Comparison of ENCODE assay signal across 11 cellular contexts in the genomic region with DNA sequence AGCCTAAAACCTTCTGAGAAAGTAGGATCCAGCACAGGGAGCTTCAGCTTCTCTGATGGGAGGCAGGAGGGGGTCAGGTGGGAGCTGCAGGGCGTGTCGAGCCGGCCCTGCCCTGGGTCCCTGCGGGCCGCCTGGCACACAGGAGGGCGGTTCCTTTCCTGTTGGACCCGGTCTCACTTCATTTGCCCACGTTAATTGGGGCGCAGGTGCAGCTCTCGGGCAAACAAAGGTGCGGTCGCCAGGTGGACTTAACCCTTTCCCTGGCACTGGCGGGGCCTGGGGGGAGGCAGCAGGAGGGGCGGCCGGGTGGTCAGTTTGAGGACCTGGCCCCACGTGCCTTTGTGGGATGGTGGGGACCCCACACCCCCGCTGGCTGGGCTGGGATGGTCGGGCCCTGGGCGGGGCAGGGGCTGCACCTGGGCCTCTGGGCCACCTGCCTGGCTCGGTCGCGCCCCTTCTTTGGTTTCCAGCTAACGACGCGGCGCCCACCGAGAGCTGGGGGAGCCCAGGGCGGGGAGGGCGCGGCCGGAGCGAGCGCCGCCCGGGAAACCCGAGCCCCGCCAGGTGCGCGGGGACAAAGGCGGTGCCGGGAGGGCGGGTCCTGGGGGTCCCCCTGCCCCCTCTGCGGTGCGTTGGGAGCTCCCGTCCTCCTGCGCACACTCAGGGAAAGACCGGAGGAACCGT. TPM values are rescaled to one million over a fixed set of nuclear protein-coding genes. Genes with fewer than 3 reads are reported as not detected.
DNase-seq lines count a peak whose midpoint lies in the region; ATAC-seq and TF ChIP-seq lines count a peak whose summit lies in the region.
"Had no signal": no experiment of that assay in that cellular context is flagged by ENCODE, and none has a peak within 500 bp of the region (broad histone marks: within the 10 kb centered on the region; RNA-seq: fewer than 3 reads in every experiment).

No MANE protein-coding gene starts in this region.

- in situ Hi-C loops in ACHN (cut with HindIII; ENCODE audit: low pct_ligation_motif_present, low pct_unique_long_range_greater_than_20kb, low sequenced_read_pairs), result no loop called here

- no peak for DNase-seq in CD4-positive, CD25-positive, alpha-beta regulatory T cell
- DNase-seq in HCT116 (ENCODE audit: low read depth, low spot score) (no peak), NCI-H526 (lab: John Stamatoyannopoulos, UW) (peak; percentile 94 to 98), iPS DF 6.9 (ENCODE audit: low read depth, low spot score) (no peak), HEK293T (ENCODE audit: extremely low spot score) (no peak), ACHN (no peak), COLO829 (ENCODE audit: low spot score) (no peak)

- CTCF ChIA-PET in HCT116 (lab: Charles Lee), result no interaction called here
- CTCF ChIA-PET in HEK293T (lab: Yijun Ruan, JAX), result interaction anchor here (0.6 kb wide), 1 partner anchor 9 kb away, joined by 3 read pairs; no protein-coding TSS in a partner anchor

- TF ChIP-seq RAD21 in HCT116 (IDR thresholded peaks at IDR 0.05; ENCODE audit: low read depth), result no peak

- H3K27ac Mint-ChIP-seq in CD4-positive, CD25-positive, alpha-beta regulatory T cell, result peak overlapping the region in 1 of 3 donors; percentile 94

- H3K9me3 ChIP-seq in CD4-positive, CD25-positive, alpha-beta regulatory T cell (ENCODE audit: control insufficient read depth in 2 of 2, low read length in 2 of 2), result no peaks in the 10 kb centered on the region
- no peaks in the 10 kb centered on the region for H3K9me3 ChIP-seq in HCT116 (ENCODE audit: control insufficient read depth in 1 of 2, insufficient read depth in 1 of 2, low read depth in 1 of 2, low read length in 2 of 2)
- H3K9me3 ChIP-seq in iPS DF 6.9 (ENCODE audit: control insufficient read depth, insufficient read depth, low read length), result no peaks in the 10 kb centered on the region
- H3K9me3 ChIP-seq: heart left ventricle had no signal

- H3K36me3 Mint-ChIP-seq in CD4-positive, CD25-positive, alpha-beta regulatory T cell, result no peaks in the 10 kb centered on the region
- H3K36me3 Mint-ChIP-seq: activated naive CD4-positive, alpha-beta T cell treated with anti-CD3 and anti-CD28 coated beads, Interleukin-2, amount 50 U/mL, for 24 hours had no signal

- no CpG with 5 or more reads among the region's 48 CpGs for WGBS in iPS DF 6.9 (ENCODE audit: insufficient coverage, insufficient read length)

- H3K27ac ChIP-seq in CD4-positive, CD25-positive, alpha-beta regulatory T cell (ENCODE audit: insufficient read depth, low read length, poor library complexity, severe bottlenecking), result peak overlapping the region; percentile 61
- H3K27ac ChIP-seq in HCT116 (ENCODE audit: low read depth, low read length) (no peak overlapping the region), iPS DF 6.9 (ENCODE audit: low read length) (no peak overlapping the region)
- H3K27ac ChIP-seq: heart left ventricle had no signal

- H3K4me1 Mint-ChIP-seq in CD4-positive, CD25-positive, alpha-beta regulatory T cell, result peaks cover 0 to 17% (median 7%) of the 10 kb centered on the region in 4 donors

- no peaks in the 10 kb centered on the region for H3K9me2 ChIP-seq in HCT116 (ENCODE audit: insufficient read depth)

- POLR2A ChIA-PET in HCT116 (lab: Charles Lee) (no interaction called here), HEK293T (lab: Yijun Ruan, JAX) (no interaction called here)

- no peak for TF ChIP-seq POLR2A in HCT116 (IDR thresholded peaks at IDR 0.05; ENCODE audit: borderline replicate concordance, extremely low read depth, insufficient read depth, insufficient read length)

- no TSS peak for BruUV-seq in HCT116 (replicated peaks; lab: Mats Ljungman, UMichigan)

- H3K9ac ChIP-seq in HCT116 (ENCODE audit: low read length), result no peak overlapping the region

- H3K27me3 Mint-ChIP-seq in CD4-positive, CD25-positive, alpha-beta regulatory T cell, result no peaks in the 10 kb centered on the region
- H3K27me3 Mint-ChIP-seq: activated naive CD4-positive, alpha-beta T cell treated with anti-CD3 and anti-CD28 coated beads, Interleukin-2, amount 50 U/mL, for 24 hours had no signal

- H3K36me3 ChIP-seq in CD4-positive, CD25-positive, alpha-beta regulatory T cell (ENCODE audit: control insufficient read depth, insufficient read depth, low read length), result no peaks in the 10 kb centered on the region
- no peaks in the 10 kb centered on the region for H3K36me3 ChIP-seq in HCT116 (ENCODE audit: control insufficient read depth in 1 of 2, insufficient read depth in 2 of 2, low read length in 2 of 2)
- H3K36me3 ChIP-seq in iPS DF 6.9 (ENCODE audit: control insufficient read depth, insufficient read depth, low read length), result no peaks in the 10 kb centered on the region
- H3K36me3 ChIP-seq: heart left ventricle had no signal

- H3K79me2 ChIP-seq in HCT116 (ENCODE audit: insufficient read depth, low read length), result no peaks in the 10 kb centered on the region

- no peaks in the 10 kb centered on the region for H4K20me1 ChIP-seq in HCT116 (ENCODE audit: insufficient read depth)

- peaks cover 0 to 2% (median 0%) of the 10 kb centered on the region in 7 donors for H3K9me3 Mint-ChIP-seq in CD4-positive, CD25-positive, alpha-beta regulatory T cell
- H3K9me3 Mint-ChIP-seq: activated naive CD4-positive, alpha-beta T cell treated with anti-CD3 and anti-CD28 coated beads, Interleukin-2, amount 50 U/mL, for 24 hours had no signal

- H3K27me3 ChIP-seq in CD4-positive, CD25-positive, alpha-beta regulatory T cell (ENCODE audit: control insufficient read depth, insufficient read depth, low read length), result no peaks in the 10 kb centered on the region
- H3K27me3 ChIP-seq in HCT116 (ENCODE audit: insufficient read depth, low read length), result no peaks in the 10 kb centered on the region
- no peaks in the 10 kb centered on the region for H3K27me3 ChIP-seq in iPS DF 6.9 (ENCODE audit: control insufficient read depth, insufficient read depth, low read length)

- peak overlapping the region in 2 of 4 donors; percentile 56 to 58 for H3K4me3 Mint-ChIP-seq in CD4-positive, CD25-positive, alpha-beta regulatory T cell

- no peak overlapping the region for H2AFZ ChIP-seq in HCT116 (ENCODE audit: low read depth, low read length, poor library complexity, severe bottlenecking)

- intact Hi-C loops in HCT116 (cut with micrococcal nuclease), result no loop called here

- no peak overlapping the region for H3K4me3 ChIP-seq in CD4-positive, CD25-positive, alpha-beta regulatory T cell (ENCODE audit: low read depth, low read length)
- H3K4me3 ChIP-seq in HCT116 (replicated peaks in 1 of 2; ENCODE audit: low read depth in 1 of 2, low read length in 2 of 2) (no peak overlapping the region), iPS DF 6.9 (ENCODE audit: low read length) (peak overlapping the region; percentile 2; the same call in 1 of the 2 replicates)

- RAD21 ChIA-PET in HCT116 (lab: Charles Lee; ENCODE audit: low non-redundant PET in 1 of 2, low total read pairs in 2 of 2, uncharacterized antibody in 2 of 2, unreplicated experiment in 2 of 2), result no interaction called here

- H3K4me1 ChIP-seq in CD4-positive, CD25-positive, alpha-beta regulatory T cell (ENCODE audit: control insufficient read depth, insufficient read depth, low read length, poor library complexity, severe bottlenecking), result peaks cover 23% of the 10 kb centered on the region
- peaks cover 3 to 18% of the 10 kb centered on the region in 2 experiments; a peak in 3 of 4 replicates for H3K4me1 ChIP-seq in HCT116 (ENCODE audit: control insufficient read depth in 1 of 2, insufficient read depth in 2 of 2, low read length in 2 of 2)
- peaks cover 7% of the 10 kb centered on the region for H3K4me1 ChIP-seq in iPS DF 6.9 (ENCODE audit: control insufficient read depth, insufficient read depth, low read length)

- peak overlapping the region; percentile 30 for H3K4me2 ChIP-seq in HCT116 (ENCODE audit: low read length)

- peak in 1 of 2 donors; percentile 12 for ATAC-seq in CD4-positive, CD25-positive, alpha-beta regulatory T cell (ENCODE audit: low read depth in 2 of 2)
- peak; percentile 39 for ATAC-seq in HCT116
- no peak for ATAC-seq in GM21367 (IDR thresholded peaks at IDR 0.05; ENCODE audit: unreplicated experiment)
- ATAC-seq: heart left ventricle had no signal

- TF ChIP-seq CTCF in HCT116 (IDR thresholded peaks at IDR 0.05 in 2 of 3, conservative IDR thresholded peaks at IDR 0.05 in 1 of 3; ENCODE audit: borderline replicate concordance in 1 of 3, insufficient read depth in 1 of 3, low read depth in 2 of 3, low read length in 2 of 3), result no peak

TF ChIP-seq in HCT116, 20 proteins besides CTCF, POLR2A, EP300 and RAD21 (continues in another document):
- TF ChIP-seq POLR2AphosphoS5 (IDR thresholded peaks at IDR 0.05; ENCODE audit: low read depth, low read length), result no peak

TF ChIP-seq in HEK293T, 16 proteins besides CTCF, POLR2A, EP300 and RAD21 (continues in another document):
- TF ChIP-seq NFRKB (IDR thresholded peaks at IDR 0.05), result no peak
- no peak for TF ChIP-seq FOXM1 (IDR thresholded peaks at IDR 0.05; ENCODE audit: borderline replicate concordance)
- TF ChIP-seq, protein P1, sequence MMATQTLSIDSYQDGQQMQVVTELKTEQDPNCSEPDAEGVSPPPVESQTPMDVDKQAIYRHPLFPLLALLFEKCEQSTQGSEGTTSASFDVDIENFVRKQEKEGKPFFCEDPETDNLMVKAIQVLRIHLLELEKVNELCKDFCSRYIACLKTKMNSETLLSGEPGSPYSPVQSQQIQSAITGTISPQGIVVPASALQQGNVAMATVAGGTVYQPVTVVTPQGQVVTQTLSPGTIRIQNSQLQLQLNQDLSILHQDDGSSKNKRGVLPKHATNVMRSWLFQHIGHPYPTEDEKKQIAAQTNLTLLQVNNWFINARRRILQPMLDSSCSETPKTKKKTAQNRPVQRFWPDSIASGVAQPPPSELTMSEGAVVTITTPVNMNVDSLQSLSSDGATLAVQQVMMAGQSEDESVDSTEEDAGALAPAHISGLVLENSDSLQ (IDR thresholded peaks at IDR 0.05), result no peak
- TF ChIP-seq CTBP1 (IDR thresholded peaks at IDR 0.05; ENCODE audit: borderline replicate concordance), result no peak
- TF ChIP-seq FOXK2 (IDR thresholded peaks at IDR 0.05), result no peak
- TF ChIP-seq SP1 (IDR thresholded peaks at IDR 0.05), result no peak
- TF ChIP-seq ZNF384 (IDR thresholded peaks at IDR 0.05), result no peak
- no peak for TF ChIP-seq BHLHE40 (IDR thresholded peaks at IDR 0.05; ENCODE audit: borderline replicate concordance)
- TF ChIP-seq ELF4 (IDR thresholded peaks at IDR 0.05), result no peak
- TF ChIP-seq SUZ12 (IDR thresholded peaks at IDR 0.05), result no peak
- TF ChIP-seq TARDBP (IDR thresholded peaks at IDR 0.05), result no peak
- no peak for TF ChIP-seq FOXA1 (IDR thresholded peaks at IDR 0.05)
- TF ChIP-seq ARNT (IDR thresholded peaks at IDR 0.05), result no peak
- TF ChIP-seq LEF1 (IDR thresholded peaks at IDR 0.05; ENCODE audit: borderline replicate concordance), result no peak

RNA-seq across cellular contexts. Expression of gene C1orf159, which starts 20.8 kb away (rescaled TPM):
- 20.0 TPM for total RNA-seq in CD4-positive, CD25-positive, alpha-beta regulatory T cell
- 1 to 10 TPM; 3.0 to 6.3 (median 4.7) TPM for polyA plus RNA-seq in CD4-positive, CD25-positive, alpha-beta regulatory T cell
- total RNA-seq in HCT116 (2021; ENCODE audit: unreplicated experiment), result 22.7 TPM
- 11.0 and 13.4 TPM in 2 replicates for polyA plus RNA-seq in HCT116 (2012)

RNA-seq across cellular contexts. Expression of gene TTLL10, which starts 37.0 kb away (rescaled TPM):
- total RNA-seq in CD4-positive, CD25-positive, alpha-beta regulatory T cell, result not detected
- not detected for polyA plus RNA-seq in CD4-positive, CD25-positive, alpha-beta regulatory T cell
- 0.10 TPM for total RNA-seq in HCT116 (2021; ENCODE audit: unreplicated experiment)
- polyA plus RNA-seq in HCT116 (2012), result 0.03 TPM in 1 of 2 replicates, not detected in the other
- total RNA-seq: Daoy had no signal

Comparison
In these comparisons a context has a peak if more than half of its experiments do, and no peak if none do; other contexts are left out.
1. DNase-seq: peak in NCI-H526 (2 of 2); none in CD4-positive, CD25-positive, alpha-beta regulatory T cell (0 of 3), HCT116 (single experiment), iPS DF 6.9 (single experiment), HEK293T (single experiment), ACHN (single experiment) and COLO829 (single experiment).